Comparison of ENCODE assay signal across 8 cellular contexts in genomic region chr1:45522324-45523104, GRCh38. TPM values are rescaled to one million over a fixed set of nuclear protein-coding genes. Genes with fewer than 3 reads are reported as not detected.
DNase-seq lines count a peak whose midpoint lies in the region; ATAC-seq, FAIRE-seq and TF ChIP-seq lines count a peak whose summit lies in the region.

No MANE protein-coding gene starts in this region.

- H3K9me3 ChIP-seq in Peyer's patch (no peaks in the 10 kb centered on the region), pancreas (no peaks in the 10 kb centered on the region)

- H3K36me3 Mint-ChIP-seq in activated T-cell treated with anti-CD3 and anti-CD28 coated beads, Interleukin-2, amount 50 U/mL, for 72 hours (ENCODE audit: insufficient read depth in 2 of 2) = peaks cover 0 to 5% of the 10 kb centered on the region in 2 donors

- H3K27me3 ChIP-seq in Peyer's patch (no peaks in the 10 kb centered on the region), pancreas (no peaks in the 10 kb centered on the region)

- peak overlapping the region; percentile 85 to 95 (median 89) for H3K27ac ChIP-seq in Peyer's patch
- H3K27ac ChIP-seq in pancreas = peak overlapping the region; percentile 64 to 93 (median 87)

- H3K4me3 ChIP-seq in Peyer's patch (peak overlapping the region; percentile 70 to 94 (median 82)), epithelial cell of proximal tubule (ENCODE audit: low read depth, low read length) (peak overlapping the region; percentile 81), pancreas (peak overlapping the region; percentile 61 to 94 (median 68))

- peak; percentile 20 to 32 for ATAC-seq in activated T-cell treated with anti-CD3 and anti-CD28 coated beads, Interleukin-2, amount 50 U/mL, for 72 hours (replicated peaks in 1 of 2)
- ATAC-seq in pancreas = peak in 1 of 4 donors; percentile 6

- H3K9me3 Mint-ChIP-seq in activated T-cell treated with anti-CD3 and anti-CD28 coated beads, Interleukin-2, amount 50 U/mL, for 72 hours = no peaks in the 10 kb centered on the region

- H3K4me3 Mint-ChIP-seq in activated T-cell treated with anti-CD3 and anti-CD28 coated beads, Interleukin-2, amount 50 U/mL, for 72 hours = peak overlapping the region; percentile 95 to 99

- FAIRE-seq in pancreas (lab: Jason Lieb, UNC) = no peak

- DNase-seq in activated T-cell treated with anti-CD3 and anti-CD28 coated beads, Interleukin-2, amount 50 U/mL, for 72 hours = peak; percentile 14 to 25
- DNase-seq in activated T-cell treated with anti-CD3 and anti-CD28 coated beads, Interleukin-2, amount 50 U/mL, for 1 hour = no peak
- DNase-seq in Peyer's patch (no peak), epithelial cell of proximal tubule (ENCODE audit: low read depth) (peak; percentile 80), pancreas (peak in 1 of 6 donors; percentile 25), globus pallidus (ENCODE audit: low spot score) (no peak), DMS79 treated with DMSO at 0.1 percent for 48 hours (lab: John Stamatoyannopoulos, UW) (no peak), KG1 (lab: John Stamatoyannopoulos, UW) (no peak)

- peak overlapping the region; percentile 99 for H3K27ac Mint-ChIP-seq in activated T-cell treated with anti-CD3 and anti-CD28 coated beads, Interleukin-2, amount 50 U/mL, for 72 hours

- H3K4me1 ChIP-seq in Peyer's patch (peaks cover 0 to 16% (median 3%) of the 10 kb centered on the region in 4 donors), pancreas (peaks cover 0 to 13% (median 0%) of the 10 kb centered on the region in 3 donors)

- WGBS in pancreas, 2 donors = 69 to 70% methylated on average over 21 of the region's 21 CpGs

- H3K36me3 ChIP-seq in Peyer's patch = peaks cover 0 to 3% (median 0%) of the 10 kb centered on the region in 3 donors
- peaks cover 0 to under 1% (median 0%) of the 10 kb centered on the region in 3 donors for H3K36me3 ChIP-seq in pancreas

- intact Hi-C loops in pancreas (cut with DNase I) = no loop called here

- TF ChIP-seq CTCF in Peyer's patch (IDR thresholded peaks at IDR 0.05) (no peak), epithelial cell of proximal tubule (conservative IDR thresholded peaks at IDR 0.05; ENCODE audit: low read depth, low read length) (no peak), pancreas (IDR thresholded peaks at IDR 0.05) (no peak)

- H3K27me3 Mint-ChIP-seq in activated T-cell treated with anti-CD3 and anti-CD28 coated beads, Interleukin-2, amount 50 U/mL, for 72 hours (ENCODE audit: low read depth) = peaks cover 13% of the 10 kb centered on the region

- peaks cover 45% of the 10 kb centered on the region for H3K4me1 Mint-ChIP-seq in activated T-cell treated with anti-CD3 and anti-CD28 coated beads, Interleukin-2, amount 50 U/mL, for 72 hours (ENCODE audit: low read depth)

- no peak for TF ChIP-seq POLR2A in Peyer's patch (IDR thresholded peaks at IDR 0.05)

RNA-seq across cellular contexts. Expression of gene PRDX1, which starts 0.8 kb away (rescaled TPM):
- 100 to 1,000 TPM; 128 to 146 TPM for total RNA-seq in activated T-cell treated with anti-CD3 and anti-CD28 coated beads, Interleukin-2, amount 50 U/mL, for 72 hours
- 100 to 1,000 TPM; 214 to 501 (median 292) TPM for total RNA-seq in Peyer's patch
- total RNA-seq in epithelial cell of proximal tubule = 824 and 1,060 TPM in 2 replicates
- total RNA-seq in pancreas = 100 to 1,000 TPM in 2 of 6 donors, 10 to 100 TPM in 4; 49.3 to 124 (median 61.7) TPM
- polyA plus RNA-seq in pancreas = 100 to 1,000 TPM; 111 to 142 TPM

RNA-seq across cellular contexts. Expression of gene MMACHC, which starts 22.4 kb away (rescaled TPM):
- 1 to 10 TPM; 3.4 to 4.7 TPM for total RNA-seq in activated T-cell treated with anti-CD3 and anti-CD28 coated beads, Interleukin-2, amount 50 U/mL, for 72 hours
- total RNA-seq in Peyer's patch (1 to 10 TPM; 2.5 to 5.1 (median 3.4) TPM), epithelial cell of proximal tubule (5.1 and 7.8 TPM in 2 replicates), pancreas (1 to 10 TPM; 3.2 to 5.7 (median 4.0) TPM)
- polyA plus RNA-seq in pancreas = 1 to 10 TPM; 1.2 to 1.5 TPM

RNA-seq across cellular contexts. Expression of gene CCDC163, which starts 22.6 kb away (rescaled TPM):
- 10 to 100 TPM; 15.2 to 15.5 TPM for total RNA-seq in activated T-cell treated with anti-CD3 and anti-CD28 coated beads, Interleukin-2, amount 50 U/mL, for 72 hours
- 1 to 10 TPM in 2 of 4 donors, under 1 TPM in 1, not detected in 1; 0.94 to 3.7 (median 1.7) TPM for total RNA-seq in Peyer's patch
- total RNA-seq in epithelial cell of proximal tubule = 0.69 and 1.7 TPM in 2 replicates
- 1 to 10 TPM; 1.2 to 4.0 (median 2.2) TPM for total RNA-seq in pancreas
- polyA plus RNA-seq in pancreas = 1 to 10 TPM; 3.2 to 4.6 TPM

RNA-seq across cellular contexts. Expression of gene AKR1A1, which starts 28.1 kb away (rescaled TPM):
- total RNA-seq in activated T-cell treated with anti-CD3 and anti-CD28 coated beads, Interleukin-2, amount 50 U/mL, for 72 hours = 100 to 1,000 TPM; 155 to 178 TPM
- total RNA-seq in Peyer's patch (100 to 1,000 TPM; 161 to 305 (median 201) TPM), epithelial cell of proximal tubule (122 and 135 TPM in 2 replicates), pancreas (100 to 1,000 TPM in 3 of 6 donors, 10 to 100 TPM in 3; 77.6 to 127 (median 110) TPM)
- 100 to 1,000 TPM; 133 to 138 TPM for polyA plus RNA-seq in pancreas

RNA-seq across cellular contexts. Expression of gene TESK2, which starts 31.6 kb away (rescaled TPM):
- total RNA-seq in activated T-cell treated with anti-CD3 and anti-CD28 coated beads, Interleukin-2, amount 50 U/mL, for 72 hours = 1 to 10 TPM; 5.9 to 8.8 TPM
- 10 to 100 TPM; 16.5 to 30.5 (median 23.2) TPM for total RNA-seq in Peyer's patch
- 1.1 and 2.9 TPM in 2 replicates for total RNA-seq in epithelial cell of proximal tubule
- 1 to 10 TPM; 1.9 to 3.6 (median 2.6) TPM for total RNA-seq in pancreas
- polyA plus RNA-seq in pancreas = 1 to 10 TPM; 1.5 to 3.2 TPM

Comparison
In these comparisons a context has a peak if more than half of its experiments do, and no peak if none do; other contexts are left out.
1. DNase-seq: peak in activated T-cell treated with anti-CD3 and anti-CD28 coated beads, Interleukin-2, amount 50 U/mL, for 72 hours (2 of 2) and epithelial cell of proximal tubule (single experiment); none in activated T-cell treated with anti-CD3 and anti-CD28 coated beads, Interleukin-2, amount 50 U/mL, for 1 hour (single experiment), Peyer's patch (0 of 3), globus pallidus (single experiment), DMS79 treated with DMSO at 0.1 percent for 48 hours (single experiment) and KG1 (single experiment).
2. Peak in every context shown above with its lines, with median percentiles within 50 percentile points of each other: H3K4me3 ChIP-seq.